23 cellular contexts compared by ENCODE assay signal in the genomic region with DNA sequence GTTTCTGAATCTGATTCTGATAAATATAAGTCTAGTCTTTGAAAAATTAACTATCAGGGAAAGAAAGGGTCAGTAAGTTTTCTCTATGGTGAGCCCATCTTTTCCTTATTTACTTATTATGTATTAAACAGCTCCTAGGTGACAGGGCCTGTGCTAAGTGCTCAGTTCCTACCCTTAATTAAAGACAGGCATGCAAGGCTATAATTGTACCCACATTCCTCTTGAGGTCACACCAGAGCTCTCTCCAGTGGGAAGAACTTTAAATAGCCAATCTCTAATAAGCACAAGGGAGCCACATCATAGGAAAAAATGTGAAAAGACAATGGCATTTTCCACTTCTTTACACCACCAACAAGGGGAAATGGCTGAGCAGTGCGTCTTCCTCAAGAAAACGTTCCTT.
DNase-seq lines count a peak whose midpoint lies in the region; TF ChIP-seq lines count a peak whose summit lies in the region.
"Had no signal": no experiment of that assay in that cellular context is flagged by ENCODE, and none has a peak within 500 bp of the region (broad histone marks: within the 10 kb centered on the region; RNA-seq: fewer than 3 reads in every experiment).

No MANE protein-coding gene starts in this region.

- peak; percentile 1 for DNase-seq in EH (ENCODE audit: low read depth)
- peak; percentile 5 for DNase-seq in astrocyte of the hippocampus (ENCODE audit: low read depth, low spot score)
- no peak for DNase-seq in left ventricle myocardium inferior
- peak; percentile 3 for DNase-seq in retinal pigment epithelial cell (ENCODE audit: low read depth)
- DNase-seq in effector CD8-positive, alpha-beta T cell (lab: John Stamatoyannopoulos, UW) = no peak
- no peak for DNase-seq in cortex of kidney (lab: John Stamatoyannopoulos, UW)
- no peak for DNase-seq in esophagus muscularis mucosa (ENCODE audit: extremely low spot score)
- DNase-seq: Caco-2; CD8-positive, alpha-beta T cell; DMS79; GF-D8; KBM-7; MG63; NCI-H1105 treated with DMSO at 0.1 percent for 48 hours; NCI-H146; NCI-H2029; NCI-H446; NCI-H524 treated with DMSO at 0.1 percent for 48 hours; SIG-M5 had no signal

- 75% methylated on average over 2 of the region's 2 CpGs for WGBS in esophagus muscularis mucosa

- H3K4me3 ChIP-seq in left ventricle myocardium inferior (no peak overlapping the region), retinal pigment epithelial cell (ENCODE audit: low read length) (no peak overlapping the region), esophagus muscularis mucosa (no peak overlapping the region)
- H3K4me3 ChIP-seq: A549, MG63, SK-N-MC had no signal

- H3K9me3 ChIP-seq in left ventricle myocardium inferior (replicated peaks) (no peaks in the 10 kb centered on the region), esophagus muscularis mucosa (no peaks in the 10 kb centered on the region)
- H3K9me3 ChIP-seq: A549, Caco-2, MG63 had no signal

- TF ChIP-seq POLR2A in esophagus muscularis mucosa (IDR thresholded peaks at IDR 0.05; ENCODE audit: low read depth) = no peak

- H3K4me1 ChIP-seq in left ventricle myocardium inferior = peaks cover 8% of the 10 kb centered on the region
- no peaks in the 10 kb centered on the region for H3K4me1 ChIP-seq in esophagus muscularis mucosa
- H3K4me1 ChIP-seq: A549 had no signal

- H3K27me3 ChIP-seq in left ventricle myocardium inferior (ENCODE audit: low read depth) (no peaks in the 10 kb centered on the region), esophagus muscularis mucosa (no peaks in the 10 kb centered on the region)
- H3K27me3 ChIP-seq: MG63 had no signal

- no peak for TF ChIP-seq EP300 in esophagus muscularis mucosa (IDR thresholded peaks at IDR 0.05)

- intact Hi-C loops in left ventricle myocardium inferior (cut with micrococcal nuclease) (no loop called here), esophagus muscularis mucosa (cut with DNase I) (no loop called here)

- H3K27ac ChIP-seq in left ventricle myocardium inferior (replicated peaks) (peak overlapping the region; percentile 61), esophagus muscularis mucosa (replicated peaks in 1 of 4) (no peak overlapping the region)
- H3K27ac ChIP-seq: A549, C4-2B, RWPE1, SK-N-MC had no signal

- TF ChIP-seq CTCF in left ventricle myocardium inferior (IDR thresholded peaks at IDR 0.05; ENCODE audit: borderline replicate concordance) = no peak
- TF ChIP-seq CTCF in retinal pigment epithelial cell (conservative IDR thresholded peaks at IDR 0.05; ENCODE audit: low read depth, low read length) = no peak
- TF ChIP-seq CTCF in esophagus muscularis mucosa (IDR thresholded peaks at IDR 0.05) = no peak

- H3K36me3 ChIP-seq in left ventricle myocardium inferior (no peaks in the 10 kb centered on the region), esophagus muscularis mucosa (no peaks in the 10 kb centered on the region)
- H3K36me3 ChIP-seq: MG63 had no signal

Comparison
In these comparisons a context has a peak if more than half of its experiments do, and no peak if none do; other contexts are left out.
1. DNase-seq: peak in EH (single experiment), astrocyte of the hippocampus (single experiment) and retinal pigment epithelial cell (single experiment); none in left ventricle myocardium inferior (single experiment), effector CD8-positive, alpha-beta T cell (single experiment), cortex of kidney (single experiment) and esophagus muscularis mucosa (single experiment).